ENCODE assay signal across 1 cellular context in genomic region chrX:154822029-154822428, GRCh38.
A peak's percentile ranks its signal among the peaks of the same experiment; 100 is the strongest.
TF ChIP-seq lines count a peak whose summit lies in the region.

No MANE protein-coding gene starts in this region.

TF ChIP-seq in WTC11, 78 proteins besides CTCF, POLR2A, EP300 and RAD21:
- TF ChIP-seq ZBTB43 (CRISPR knock-in tag; IDR thresholded peaks at IDR 0.05) (no peak), USF1 (CRISPR knock-in tag; IDR thresholded peaks at IDR 0.05) (0 out of 2 replicates have a peak, but pooled peaks have one; percentile 19)
